In genomic region chr11:18046116-18046777, GRCh38 we compare ENCODE assay signal across 8 cellular contexts. TPM values are rescaled to one million over a fixed set of nuclear protein-coding genes. Genes with fewer than 3 reads are reported as not detected.
DNase-seq lines count a peak whose midpoint lies in the region; ATAC-seq and TF ChIP-seq lines count a peak whose summit lies in the region.

Gene TPH1, minus strand, starts transcription at chr11:18046269. Its CDS starts 5,507 bp downstream, at chr11:18040762.

- intact Hi-C loops in left cardiac atrium (cut with DNase I) (no loop called here), psoas muscle (cut with DNase I) (no loop called here)

- H3K4me3 ChIP-seq in psoas muscle = peak within 1 kb of the TSS; percentile 30

- in situ Hi-C loops in GM13976 (cut with MboI; ENCODE audit: low sequenced_read_pairs, unreplicated experiment) = no loop called here

- no peaks in the 10 kb centered on the region for H3K4me1 ChIP-seq in psoas muscle

- no peaks in the 10 kb centered on the region for H3K36me3 ChIP-seq in psoas muscle (ENCODE audit: insufficient read depth in 1 of 2, low read depth in 1 of 2)

- DNase-seq in GM13976 (ENCODE audit: low spot score) (peak; percentile 19), SW480 (ENCODE audit: low spot score) (peak; percentile 76), left cardiac atrium (peak; percentile 69), psoas muscle (peak; percentile 23 to 54), NCI-H1048 (lab: John Stamatoyannopoulos, UW) (no peak), cerebellum (ENCODE audit: low spot score) (no peak), midbrain (lab: John Stamatoyannopoulos, UW) (no peak)

- H3K27me3 ChIP-seq in psoas muscle (ENCODE audit: insufficient read depth in 3 of 3, low read length in 2 of 3) = peaks cover 2 to 38% (median 3%) of the 10 kb centered on the region in 3 donors

- H3K27ac ChIP-seq in psoas muscle = no peak within 1 kb of the TSS

- no peak for TF ChIP-seq CTCF in GM13976 (IDR thresholded peaks at IDR 0.05; ENCODE audit: borderline replicate concordance, control extremely low read depth, extremely low read depth, insufficient read depth, missing control alignments)
- no peak for TF ChIP-seq CTCF in psoas muscle (IDR thresholded peaks at IDR 0.05)

- H3K9me3 ChIP-seq in psoas muscle = no peaks in the 10 kb centered on the region

- ATAC-seq in left cardiac atrium (peak; percentile 50 to 98), psoas muscle (peak in 3 of 4 donors; percentile 51 to 61 (median 56)), GM19452 (IDR thresholded peaks at IDR 0.05; ENCODE audit: unreplicated experiment) (no peak)

- 5% methylated on average over 36 of the region's 36 CpGs for WGBS in psoas muscle, 3 donors

RNA-seq across cellular contexts. Expression of gene TPH1, which starts in this region (rescaled TPM):
- total RNA-seq in left cardiac atrium (under 1 TPM; 0.03 to 0.18 TPM), psoas muscle (under 1 TPM in 3 of 4 donors, not detected in 1; 0.04 to 0.28 (median 0.06) TPM), cerebellum (0.82 TPM)
- polyA plus RNA-seq in psoas muscle = under 1 TPM; 0.03 to 0.18 (median 0.08) TPM

Comparison
In these comparisons a context has a peak if more than half of its experiments do, and no peak if none do; other contexts are left out.
1. Peak in DNase-seq and ATAC-seq in left cardiac atrium; RNA of the gene not detected or under 1 TPM.
2. Peak in DNase-seq, ATAC-seq and H3K4me3 ChIP-seq in psoas muscle; RNA of the gene not detected or under 1 TPM.
3. DNase-seq: peak in GM13976 (single experiment) and SW480 (single experiment); none in NCI-H1048 (single experiment), cerebellum (single experiment) and midbrain (single experiment).